Comparison of ENCODE assay signal across 1 cellular context in the genomic region with DNA sequence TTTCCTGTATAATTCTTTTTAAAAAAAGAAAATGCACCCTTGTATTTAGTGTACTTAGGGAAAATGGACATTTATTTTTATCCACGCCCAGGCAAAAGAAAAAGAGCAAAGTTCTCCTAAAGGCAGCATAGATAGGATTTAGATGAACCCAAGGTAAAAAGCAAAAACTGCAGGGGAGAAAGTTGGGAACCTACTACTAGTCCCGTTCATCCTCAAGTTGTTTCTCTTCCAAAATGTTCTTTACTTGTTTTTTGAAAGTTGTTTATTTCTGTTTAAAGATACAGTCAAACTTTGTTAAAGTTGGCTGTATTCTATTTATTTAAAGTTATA.
TF ChIP-seq lines count a peak whose summit lies in the region.

No MANE protein-coding gene starts in this region.

TF ChIP-seq in IMR-90, 13 proteins besides CTCF, POLR2A, EP300 and RAD21 (continued from another document):
- TF ChIP-seq USF2 (IDR thresholded peaks at IDR 0.05; ENCODE audit: low read depth, low read length) (no peak), CHD1 (IDR thresholded peaks at IDR 0.05; ENCODE audit: low read depth, low read length) (no peak), CEBPB (IDR thresholded peaks at IDR 0.05; ENCODE audit: low read depth, low read length) (no peak), MAZ (IDR thresholded peaks at IDR 0.05; ENCODE audit: borderline replicate concordance, low read depth, low read length) (no peak), SMC3 (IDR thresholded peaks at IDR 0.05; ENCODE audit: low read depth, low read length) (no peak), FOS (IDR thresholded peaks at IDR 0.05; ENCODE audit: low read depth, low read length) (no peak), MAFK (IDR thresholded peaks at IDR 0.05; ENCODE audit: low read depth, low read length) (no peak)
